8 cellular contexts compared by ENCODE assay signal in genomic region chr4:173168396-173169177, GRCh38. TPM values are rescaled to one million over a fixed set of nuclear protein-coding genes. Genes with fewer than 3 reads are reported as not detected.
DNase-seq lines count a peak whose midpoint lies in the region; ATAC-seq and TF ChIP-seq lines count a peak whose summit lies in the region.

Gene GALNT7 (plus strand): TSS chr4:173168811. CDS start chr4:173168836, 25 bp downstream.

- H3K9ac ChIP-seq in ES-I3 (ENCODE audit: low read depth, low read length): peak within 1 kb of the TSS; percentile 58

- H3K36me3 ChIP-seq in ES-I3 (ENCODE audit: insufficient read depth, low read length) (no peaks in the 10 kb centered on the region), H7 (replicated peaks; ENCODE audit: control insufficient read depth, insufficient read depth, low read length) (no peaks in the 10 kb centered on the region; the same call in 1 of the 2 replicates), MG63 (peaks cover 7% of the 10 kb centered on the region), thyroid gland (no peaks in the 10 kb centered on the region)

- peaks cover 30% of the 10 kb centered on the region for H3K4me1 ChIP-seq in ES-I3 (ENCODE audit: insufficient read depth, low read length)
- H3K4me1 ChIP-seq in thyroid gland: peaks cover 3 to 12% of the 10 kb centered on the region in 2 donors

- TF ChIP-seq POLR2A in thyroid gland (IDR thresholded peaks at IDR 0.05): peak in 1 of 2 donors; percentile 8

- H3K27me3 ChIP-seq in H7 (ENCODE audit: control insufficient read depth, insufficient read depth, low read length) (no peaks in the 10 kb centered on the region), MG63 (no peaks in the 10 kb centered on the region), thyroid gland (no peaks in the 10 kb centered on the region)

- 0 to 1% methylated on average over 32 to 36 of the region's 64 CpGs for whole genome bisulfite sequencing in thyroid gland, 2 donors

- TF ChIP-seq CTCF in omental fat pad (IDR thresholded peaks at IDR 0.05): no peak
- no peak for TF ChIP-seq CTCF in thyroid gland (IDR thresholded peaks at IDR 0.05)

- peak within 1 kb of the TSS; percentile 89 to 93 (median 91) for H3K27ac ChIP-seq in thyroid gland

- H3K9me3 ChIP-seq in ES-I3 (ENCODE audit: control insufficient read depth, insufficient read depth, low read length): no peaks in the 10 kb centered on the region
- no peaks in the 10 kb centered on the region for H3K9me3 ChIP-seq in MG63
- no peaks in the 10 kb centered on the region for H3K9me3 ChIP-seq in thyroid gland

- ATAC-seq in omental fat pad (ENCODE audit: low FRiP score): peak; percentile 76

- DNase-seq in H7 (peak; percentile 95), MG63 (peak; percentile 84), SK-N-DZ (ENCODE audit: low spot score) (peak; percentile 80), globus pallidus (ENCODE audit: low spot score) (peak; percentile 59), omental fat pad (ENCODE audit: low spot score) (peak; percentile 23), thyroid gland (peak; percentile 81 to 84)
- DNase-seq in activated naive CD4-positive, alpha-beta T cell treated with Interleukin-2 at 50 U/mL for 16 hours: peak; percentile 68

- intact Hi-C loops in thyroid gland (cut with DNase I): no loop called here

- H3K4me3 ChIP-seq in H7 (ENCODE audit: insufficient read depth, low read depth, low read length) (peak within 1 kb of the TSS; percentile 90), MG63 (peak within 1 kb of the TSS; percentile 84), thyroid gland (replicated peaks in 1 of 3) (peak within 1 kb of the TSS; percentile 24 to 63 (median 41))

RNA-seq across cellular contexts. Expression of gene GALNT7, which starts in this region (rescaled TPM):
- total RNA-seq in H7 (2014; rRNA removed; shearing (Covaris generic)): 39.4 and 54.0 TPM in 2 replicates
- 22.6 and 33.7 TPM in 2 replicates for total RNA-seq in MG63 (2014; rRNA removed; shearing (Covaris generic); ENCODE audit: low replicate concordance)
- polyA plus RNA-seq in SK-N-DZ (2014; cell fraction: cytosol; rRNA removed): 15.0 and 18.5 TPM in 2 replicates
- polyA plus RNA-seq in SK-N-DZ (2014; cell fraction: nucleus; rRNA removed): 31.0 and 36.3 TPM in 2 replicates
- 10 to 100 TPM in 2 of 4 donors, 1 to 10 TPM in 2; 7.6 to 11.4 (median 9.5) TPM for total RNA-seq in omental fat pad
- 10 to 100 TPM; 15.6 to 38.2 (median 23.8) TPM for total RNA-seq in thyroid gland

Comparison
In these comparisons a context has a peak if more than half of its experiments do, and no peak if none do; other contexts are left out.
1. Peak in every context shown above with its lines: DNase-seq, ATAC-seq, H3K4me3 ChIP-seq and H3K27ac ChIP-seq.
2. DNase-seq: peak in every context shown above with its lines; median percentile 95 in H7; 84 in MG63; 82 in thyroid gland; 80 in SK-N-DZ; 68 in activated naive CD4-positive, alpha-beta T cell treated with Interleukin-2 at 50 U/mL for 16 hours; 59 in globus pallidus; 23 in omental fat pad.